Comparison of ENCODE assay signal across 8 cellular contexts in the genomic region with DNA sequence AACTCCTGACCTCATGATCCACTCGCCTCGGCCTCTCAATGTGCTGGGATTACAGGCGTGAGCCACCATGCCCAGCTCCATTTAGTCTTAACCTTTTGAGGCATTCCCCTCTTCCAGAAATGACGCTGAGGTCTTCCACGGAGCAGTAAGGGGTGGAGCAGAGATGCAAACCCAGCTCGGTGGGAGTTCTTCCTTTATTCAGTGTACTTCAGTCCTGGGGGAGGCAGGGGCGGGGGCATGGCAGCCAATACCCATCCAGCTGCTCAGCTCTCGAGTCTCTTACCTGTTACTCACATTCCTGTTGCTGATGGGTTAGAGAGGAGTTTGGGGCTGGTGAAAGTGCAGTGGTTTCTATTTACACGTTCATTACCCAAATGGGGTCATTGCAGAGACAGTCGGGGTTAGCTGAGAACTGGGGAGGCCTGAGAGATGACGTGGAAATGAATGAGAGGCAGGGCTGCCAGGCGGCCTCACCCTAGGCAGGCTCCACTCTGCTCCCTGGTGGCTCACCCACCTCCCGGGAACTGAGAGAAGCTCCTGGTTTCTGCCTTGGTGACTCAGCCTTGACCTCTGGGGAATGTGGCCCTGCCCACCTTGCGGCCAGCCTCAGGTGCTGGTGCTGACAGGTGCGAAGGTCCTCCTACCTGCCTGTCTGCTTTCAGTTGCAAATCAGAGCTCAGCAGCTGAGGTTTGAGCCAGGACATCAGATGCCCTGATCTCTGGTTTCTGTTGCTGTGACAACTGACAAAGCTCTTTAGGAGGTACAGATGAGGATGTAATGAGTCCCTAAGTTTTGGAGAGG. TPM values are rescaled to one million over a fixed set of nuclear protein-coding genes. Genes with fewer than 3 reads are reported as not detected.
DNase-seq lines count a peak whose midpoint lies in the region; ATAC-seq and TF ChIP-seq lines count a peak whose summit lies in the region.

No MANE protein-coding gene starts in this region.

- WGBS in thyroid gland, 2 donors: 75 to 77% methylated on average over 14 to 15 of the region's 15 CpGs

- no peak for TF ChIP-seq CTCF in activated B cell treated with CpG ODN at 0.5 μM for 24 hours (IDR thresholded peaks at IDR 0.05)
- peak in 1 of 6 experiments; percentile 8 for TF ChIP-seq CTCF in thyroid gland (IDR thresholded peaks at IDR 0.05)

- H3K36me3 Mint-ChIP-seq in activated naive CD4-positive, alpha-beta T cell treated with anti-CD3 and anti-CD28 coated beads, Interleukin-2, amount 50 U/mL, for 72 hours: no peaks in the 10 kb centered on the region
- H3K36me3 Mint-ChIP-seq in activated B cell treated with CpG ODN at 0.5 μM for 24 hours (ENCODE audit: low read depth) (peaks cover 36% of the 10 kb centered on the region), immature natural killer cell (peaks cover 9 to 21% (median 17%) of the 10 kb centered on the region in 3 donors)

- H3K4me1 Mint-ChIP-seq in activated B cell treated with CpG ODN at 0.5 μM for 24 hours (peaks cover 45% of the 10 kb centered on the region), immature natural killer cell (peaks cover 35 to 36% of the 10 kb centered on the region in 2 donors)

- no peaks in the 10 kb centered on the region for H3K9me3 ChIP-seq in thyroid gland

- intact Hi-C loops in activated B cell treated with CpG ODN at 0.5 μM for 24 hours (cut with micrococcal nuclease): loop anchor here (1.0 to 2.0 kb wide), 2 partner anchors 20 to 35 kb away; no protein-coding TSS in a partner anchor
- intact Hi-C loops in thyroid gland (cut with DNase I): no loop called here

- POLR2A ChIA-PET in activated B cell treated with CpG ODN at 0.5 μM for 24 hours (lab: Charles Lee): interaction anchor here (0.6 to 2.0 kb wide), 5 partner anchors 14 to 143 kb away, joined by 3 to 6 read pairs (median 4); a partner anchor contains a TSS

- CTCF ChIA-PET in activated B cell treated with CpG ODN at 0.5 μM for 24 hours (lab: Charles Lee): interaction anchor here (0.7 to 3.5 kb wide), 7 partner anchors 14 to 1029 kb away, joined by 3 to 22 read pairs (median 5); a partner anchor contains a TSS

- peak overlapping the region; percentile 12 to 44 for H3K27ac Mint-ChIP-seq in activated naive CD4-positive, alpha-beta T cell treated with anti-CD3 and anti-CD28 coated beads, Interleukin-2, amount 50 U/mL, for 72 hours
- H3K27ac Mint-ChIP-seq in activated B cell treated with CpG ODN at 0.5 μM for 24 hours (peak overlapping the region; percentile 80), immature natural killer cell (peak overlapping the region; percentile 47 to 92 (median 80))

- H3K27me3 Mint-ChIP-seq in activated B cell treated with CpG ODN at 0.5 μM for 24 hours: no peaks in the 10 kb centered on the region
- no peaks in the 10 kb centered on the region for H3K27me3 Mint-ChIP-seq in immature natural killer cell (ENCODE audit: low read depth in 3 of 3)

- H3K27me3 ChIP-seq in thyroid gland: no peaks in the 10 kb centered on the region

- peaks cover 18 to 23% of the 10 kb centered on the region in 2 donors for H3K4me1 ChIP-seq in thyroid gland

- H3K4me3 Mint-ChIP-seq in activated B cell treated with CpG ODN at 0.5 μM for 24 hours: no peak overlapping the region
- peak overlapping the region; percentile 42 to 76 (median 70) for H3K4me3 Mint-ChIP-seq in immature natural killer cell

- H3K4me3 ChIP-seq in thyroid gland (replicated peaks in 1 of 3): no peak overlapping the region

- peaks cover 17 to 27% of the 10 kb centered on the region in 2 donors for H3K36me3 ChIP-seq in thyroid gland

- no peak for TF ChIP-seq POLR2A in thyroid gland (IDR thresholded peaks at IDR 0.05)

- H3K27ac ChIP-seq in thyroid gland: peak overlapping the region; percentile 37 to 61 (median 57)

- no peaks in the 10 kb centered on the region for H3K9me3 Mint-ChIP-seq in activated naive CD4-positive, alpha-beta T cell treated with anti-CD3 and anti-CD28 coated beads, Interleukin-2, amount 50 U/mL, for 72 hours
- no peaks in the 10 kb centered on the region for H3K9me3 Mint-ChIP-seq in activated B cell treated with CpG ODN at 0.5 μM for 24 hours
- no peaks in the 10 kb centered on the region for H3K9me3 Mint-ChIP-seq in immature natural killer cell

- no peak for DNase-seq in activated naive CD4-positive, alpha-beta T cell treated with anti-CD3 and anti-CD28 coated beads, Interleukin-2, amount 50 U/mL, for 72 hours (ENCODE audit: low spot score in 2 of 2)
- DNase-seq in activated naive CD4-positive, alpha-beta T cell (lab: John Stamatoyannopoulos, UW): no peak
- DNase-seq in activated B cell treated with CpG ODN at 0.5 μM for 24 hours (no peak), immature natural killer cell (peak in 2 of 3 donors; percentile 10), thyroid gland (peak; percentile 47 to 48), UCSD-AML1 (lab: John Stamatoyannopoulos, UW; ENCODE audit: unreplicated experiment) (no peak), NOMO-1 treated with DMSO at 0.1 percent for 48 hours (lab: John Stamatoyannopoulos, UW; ENCODE audit: unreplicated experiment) (no peak)
- DNase-seq in activated effector memory CD4-positive, alpha-beta T cell treated with Interleukin-2 at 50 U/mL for 16 hours: no peak

- ATAC-seq in activated naive CD4-positive, alpha-beta T cell treated with anti-CD3 and anti-CD28 coated beads, Interleukin-2, amount 50 U/mL, for 72 hours: peak in 1 of 2 donors; percentile 22
- ATAC-seq in activated B cell treated with CpG ODN at 0.5 μM for 24 hours (ENCODE audit: low read depth): peak; percentile 25

RNA-seq across cellular contexts. Expression of a gene that starts 13.4 kb away (rescaled TPM):
- total RNA-seq in activated naive CD4-positive, alpha-beta T cell treated with anti-CD3 and anti-CD28 coated beads, Interleukin-2, amount 50 U/mL, for 72 hours: under 1 TPM in 1 of 2 donors, not detected in 1; 0.10 TPM
- total RNA-seq in activated B cell treated with CpG ODN at 0.5 μM for 24 hours: 22.6 and 23.9 TPM in 2 replicates
- polyA plus RNA-seq in immature natural killer cell: 1 to 10 TPM in 2 of 3 donors, under 1 TPM in 1; 0.54 to 3.6 (median 2.8) TPM
- total RNA-seq in thyroid gland: 100 to 1,000 TPM in 2 of 4 donors, 10 to 100 TPM in 2; 53.3 to 102 (median 90.7) TPM

Comparison
In these comparisons a context has a peak if more than half of its experiments do, and no peak if none do; other contexts are left out.
1. DNase-seq: peak in immature natural killer cell (2 of 3) and thyroid gland (2 of 2); none in activated naive CD4-positive, alpha-beta T cell treated with anti-CD3 and anti-CD28 coated beads, Interleukin-2, amount 50 U/mL, for 72 hours (0 of 2), activated naive CD4-positive, alpha-beta T cell (0 of 4), activated B cell treated with CpG ODN at 0.5 μM for 24 hours (single experiment), UCSD-AML1 (single experiment), NOMO-1 treated with DMSO at 0.1 percent for 48 hours (single experiment) and activated effector memory CD4-positive, alpha-beta T cell treated with Interleukin-2 at 50 U/mL for 16 hours (single experiment).
2. H3K27ac Mint-ChIP-seq: peak in every context shown above with its lines; median percentile 80 in activated B cell treated with CpG ODN at 0.5 μM for 24 hours; 80 in immature natural killer cell; 28 in activated naive CD4-positive, alpha-beta T cell treated with anti-CD3 and anti-CD28 coated beads, Interleukin-2, amount 50 U/mL, for 72 hours.
3. RNA of a gene that starts 13.4 kb away (total RNA-seq): 53.3 to 102 TPM in thyroid gland and 22.6 to 23.9 TPM in activated B cell treated with CpG ODN at 0.5 μM for 24 hours; 0.10 TPM in activated naive CD4-positive, alpha-beta T cell treated with anti-CD3 and anti-CD28 coated beads, Interleukin-2, amount 50 U/mL, for 72 hours; every median in the first group is over 10 times any median in the second.